ENCODE assay signal across 1 cellular context in genomic region chr12:105013892-105014291, GRCh38.
TF ChIP-seq lines count a peak whose summit lies in the region.

No MANE protein-coding gene starts in this region.

TF ChIP-seq in IMR-90, 13 proteins besides CTCF, POLR2A, EP300 and RAD21 (continued from another document):
- no peak; the same call in 1 of the 2 replicates for TF ChIP-seq USF2 (IDR thresholded peaks at IDR 0.05; ENCODE audit: low read depth, low read length)
- TF ChIP-seq ELK1 (IDR thresholded peaks at IDR 0.05; ENCODE audit: borderline replicate concordance, low read depth, low read length): no peak
- no peak for TF ChIP-seq SMC3 (IDR thresholded peaks at IDR 0.05; ENCODE audit: low read depth, low read length)
- TF ChIP-seq NFE2L2 (IDR thresholded peaks at IDR 0.05; ENCODE audit: low read depth, low read length): no peak
- no peak for TF ChIP-seq MAZ (IDR thresholded peaks at IDR 0.05; ENCODE audit: borderline replicate concordance, low read depth, low read length)
- TF ChIP-seq RCOR1 (IDR thresholded peaks at IDR 0.05; ENCODE audit: insufficient replicate concordance, low read length): no peak
- TF ChIP-seq MXI1 (IDR thresholded peaks at IDR 0.05; ENCODE audit: borderline replicate concordance, low read depth, low read length): no peak
- no peak for TF ChIP-seq RFX5 (IDR thresholded peaks at IDR 0.05; ENCODE audit: low read depth, low read length)
- TF ChIP-seq CEBPB (IDR thresholded peaks at IDR 0.05; ENCODE audit: low read depth, low read length): no peak
